Comparison of ENCODE assay signal across 28 cellular contexts in the genomic region with DNA sequence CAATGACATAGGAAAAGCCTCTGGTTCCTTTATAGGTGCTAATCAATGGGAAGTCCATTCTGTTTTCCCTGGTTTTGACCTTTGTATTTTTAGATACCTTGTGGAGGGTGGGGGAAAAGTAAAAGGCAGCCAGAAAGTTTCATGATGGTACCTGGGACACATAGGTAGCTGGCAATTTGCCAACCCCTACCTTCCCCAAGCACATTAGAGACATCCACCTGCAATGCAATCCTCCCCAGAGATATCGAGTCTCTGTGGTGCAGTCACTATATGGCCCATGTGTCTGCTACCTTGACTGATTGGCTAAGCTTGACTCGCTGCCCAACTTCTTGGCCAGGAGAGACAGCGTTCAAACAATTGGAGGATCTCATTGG.
"Had no signal": no experiment of that assay in that cellular context is flagged by ENCODE, and none has a peak within 500 bp of the region (broad histone marks: within the 10 kb centered on the region; RNA-seq: fewer than 3 reads in every experiment).

No MANE protein-coding gene starts in this region.

- ATAC-seq: effector memory CD8-positive, alpha-beta T cell; esophagus mucosa; foreskin keratinocyte; gastrocnemius medialis; gastroesophageal sphincter; heart right ventricle had no signal

- H3K36me3 ChIP-seq: colonic mucosa, esophagus muscularis mucosa, esophagus squamous epithelium, gastrocnemius medialis, gastroesophageal sphincter, heart left ventricle, heart right ventricle had no signal

- H3K27me3 ChIP-seq: colonic mucosa, foreskin keratinocyte, gastrocnemius medialis, heart left ventricle, heart right ventricle had no signal

- H3K4me3 ChIP-seq: colonic mucosa, coronary artery, dorsolateral prefrontal cortex, esophagus muscularis mucosa, esophagus squamous epithelium, gastrocnemius medialis, gastroesophageal sphincter, heart left ventricle, heart right ventricle had no signal

- H3K27ac ChIP-seq: colonic mucosa, coronary artery, dorsolateral prefrontal cortex, epithelial cell of prostate, esophagus muscularis mucosa, esophagus squamous epithelium, foreskin keratinocyte, gastrocnemius medialis, gastroesophageal sphincter, heart left ventricle, heart right ventricle had no signal

- DNase-seq: colonic mucosa; cortex of kidney; dermis blood vessel endothelial cell; dorsolateral prefrontal cortex; effector CD4-positive, alpha-beta T cell; effector CD8-positive, alpha-beta T cell; effector memory CD4-positive, alpha-beta T cell; effector memory CD8-positive, alpha-beta T cell; endodermal cell; erythroblast; esophagus squamous epithelium; foreskin fibroblast; foreskin keratinocyte; foreskin melanocyte; gastrocnemius medialis; glutamatergic neuron; head of caudate nucleus; heart left ventricle; heart right ventricle had no signal

- FAIRE-seq: colon, endometrium, endothelial cell of umbilical vein, frontal cortex had no signal

- H3K4me1 ChIP-seq: colonic mucosa, esophagus muscularis mucosa, esophagus squamous epithelium, foreskin keratinocyte, gastrocnemius medialis, gastroesophageal sphincter had no signal

- H3K9me3 ChIP-seq: colonic mucosa, esophagus muscularis mucosa, esophagus squamous epithelium, gastrocnemius medialis, gastroesophageal sphincter, heart left ventricle, heart right ventricle had no signal
